In the genomic region with DNA sequence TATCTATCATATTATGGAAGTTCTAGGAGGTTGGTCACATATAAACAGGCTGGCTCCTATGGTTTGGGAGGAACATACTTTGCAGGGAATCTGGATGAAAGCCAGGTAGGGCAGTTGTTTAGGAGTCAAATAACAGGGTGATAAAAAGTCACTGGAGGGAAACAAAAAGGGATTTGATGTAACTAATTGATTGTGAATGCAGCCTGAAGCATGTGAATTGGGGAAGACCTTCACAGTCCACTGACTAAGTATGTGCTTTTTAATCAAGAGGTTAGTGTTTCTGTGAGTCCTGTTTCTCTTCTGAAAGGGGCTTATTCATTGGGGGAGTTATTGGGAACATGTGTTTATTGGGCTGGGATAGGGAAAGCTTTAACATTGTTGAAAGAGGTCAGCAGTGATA, we compare ENCODE assay signal across 16 cellular contexts.
A peak's percentile ranks its signal among the peaks of the same experiment; 100 is the strongest.
DNase-seq lines count a peak whose midpoint lies in the region; ATAC-seq lines count a peak whose summit lies in the region.
"Had no signal": no experiment of that assay in that cellular context is flagged by ENCODE, and none has a peak within 500 bp of the region (broad histone marks: within the 10 kb centered on the region; RNA-seq: fewer than 3 reads in every experiment).

No MANE protein-coding gene starts in this region.

- ATAC-seq in GM19324 (IDR thresholded peaks at IDR 0.05; ENCODE audit: low FRiP score, unreplicated experiment) (no peak), GM18502 (IDR thresholded peaks at IDR 0.05; ENCODE audit: poor library complexity, unreplicated experiment) (no peak)
- ATAC-seq: GM12878, left cardiac atrium had no signal

- DNase-seq in EH (ENCODE audit: low read depth) (peak; percentile 34), NCI-H2107 treated with DMSO at 0.1 percent for 48 hours (lab: John Stamatoyannopoulos, UW; ENCODE audit: unreplicated experiment) (peak; percentile 57), SK-N-MC (ENCODE audit: low read depth, low spot score) (no peak), left kidney (ENCODE audit: low read depth, low spot score) (peak; percentile 78), amygdala (lab: John Stamatoyannopoulos, UW) (no peak)
- DNase-seq in activated naive CD4-positive, alpha-beta T cell (lab: John Stamatoyannopoulos, UW), result no peak
- DNase-seq: activated CD4-positive, alpha-beta T cell treated with anti-CD3 and anti-CD28 coated beads, Interleukin-2, amount 10 ng/mL, durations not matched to agents 7 days and 5 days; activated T-cell treated with anti-CD3 and anti-CD28 coated beads, Interleukin-2, amount 50 U/mL, for 24 hours; adrenal gland; head of caudate nucleus; IMR-90; left cardiac atrium; NCI-H1436 treated with DMSO at 0.1 percent for 48 hours had no signal

- H3K9ac ChIP-seq in SK-N-MC (ENCODE audit: insufficient read length), result no peak overlapping the region

- peak overlapping the region; percentile 93 for H3K27ac ChIP-seq in SK-N-MC
- H3K27ac ChIP-seq: adrenal gland had no signal

- H3K4me3 ChIP-seq in SK-N-MC, result peak overlapping the region; percentile 49
- H3K4me3 ChIP-seq: adrenal gland, GM12878 had no signal

- H3K9me3 ChIP-seq in SK-N-MC (ENCODE audit: low read depth, low read length), result no peaks in the 10 kb centered on the region
- H3K9me3 ChIP-seq: adrenal gland had no signal

- H3K36me3 ChIP-seq in SK-N-MC (ENCODE audit: insufficient read depth, low read length), result peaks cover 27% of the 10 kb centered on the region
- H3K36me3 ChIP-seq: adrenal gland had no signal

Comparison
In these comparisons a context has a peak if more than half of its experiments do, and no peak if none do; other contexts are left out.
1. DNase-seq: peak in EH (single experiment), NCI-H2107 treated with DMSO at 0.1 percent for 48 hours (single experiment) and left kidney (single experiment); none in SK-N-MC (single experiment), activated naive CD4-positive, alpha-beta T cell (0 of 4) and amygdala (0 of 56).